ENCODE assay signal across 9 cellular contexts in the genomic region with DNA sequence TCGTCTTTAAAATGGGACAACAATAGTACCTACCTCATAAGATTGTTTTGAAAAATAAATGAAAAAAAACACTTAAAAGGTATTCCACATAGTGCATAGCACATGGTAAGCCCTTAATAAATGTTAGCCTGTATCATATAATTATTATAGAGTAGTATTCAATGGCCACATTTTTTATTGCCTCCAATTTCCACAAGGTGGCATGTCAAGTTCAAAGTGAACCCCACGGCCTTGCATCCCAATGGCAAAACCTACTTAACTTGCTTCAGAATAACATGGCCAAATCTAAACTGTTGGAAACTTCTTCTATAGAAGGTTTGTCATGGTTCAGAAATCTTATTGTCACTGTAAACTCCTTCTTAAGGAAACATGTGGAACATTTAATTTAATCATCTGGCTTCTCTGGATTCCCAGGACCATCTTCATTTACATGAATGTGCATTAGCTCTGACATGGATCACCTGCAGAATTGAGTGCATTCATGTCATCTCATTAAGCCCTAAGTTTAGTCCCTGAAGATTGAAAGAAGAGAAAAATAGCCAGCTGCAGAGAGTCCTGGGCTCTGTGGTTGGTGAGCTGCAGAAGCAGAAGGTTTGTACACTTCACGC.
DNase-seq lines count a peak whose midpoint lies in the region; ATAC-seq and TF ChIP-seq lines count a peak whose summit lies in the region.
"Had no signal": no experiment of that assay in that cellular context is flagged by ENCODE, and none has a peak within 500 bp of the region (broad histone marks: within the 10 kb centered on the region; RNA-seq: fewer than 3 reads in every experiment).

No MANE protein-coding gene starts in this region.

- H3K27me3 Mint-ChIP-seq in activated CD4-positive, alpha-beta T cell treated with anti-CD3 and anti-CD28 coated beads, Interleukin-2, amount 10 ng/mL, durations not matched to agents 24 days and 14 days, result peaks cover 2% of the 10 kb centered on the region

- H3K4me3 ChIP-seq in fibroblast of the aortic adventitia (ENCODE audit: low read depth, low read length), result no peak overlapping the region

- intact Hi-C loops in activated CD4-positive, alpha-beta T cell treated with anti-CD3 and anti-CD28 coated beads, Interleukin-2, amount 10 ng/mL, durations not matched to agents 24 days and 14 days (cut with micrococcal nuclease), result loop anchor here (1.0 to 5.0 kb wide), 4 partner anchors 14 to 325 kb away; a partner anchor contains a TSS

- H3K36me3 Mint-ChIP-seq in activated CD4-positive, alpha-beta T cell treated with anti-CD3 and anti-CD28 coated beads, Interleukin-2, amount 10 ng/mL, durations not matched to agents 24 days and 14 days (ENCODE audit: low read depth), result peaks cover 8% of the 10 kb centered on the region
- H3K36me3 Mint-ChIP-seq: activated naive CD4-positive, alpha-beta T cell treated with anti-CD3 and anti-CD28 coated beads, Interleukin-2, amount 50 U/mL, for 72 hours had no signal

- peak; percentile 66 for DNase-seq in activated CD4-positive, alpha-beta T cell treated with anti-CD3 and anti-CD28 coated beads, Interleukin-2, amount 10 ng/mL, durations not matched to agents 24 days and 14 days
- DNase-seq in activated CD4-positive, alpha-beta T cell treated with anti-CD3 and anti-CD28 coated beads for 1 hour, result no peak
- DNase-seq in SKM-1 (lab: John Stamatoyannopoulos, UW; ENCODE audit: unreplicated experiment) (peak; percentile 11), fibroblast of the aortic adventitia (ENCODE audit: low read depth) (peak; percentile 80), pons (ENCODE audit: low spot score) (peak; percentile 77), 8988T (no peak)

- peak; percentile 43 for ATAC-seq in HG03175 (IDR thresholded peaks at IDR 0.05; ENCODE audit: unreplicated experiment)
- ATAC-seq in HG02759 (IDR thresholded peaks at IDR 0.05; ENCODE audit: unreplicated experiment), result no peak

- peaks cover 4% of the 10 kb centered on the region for H3K9me3 Mint-ChIP-seq in activated CD4-positive, alpha-beta T cell treated with anti-CD3 and anti-CD28 coated beads, Interleukin-2, amount 10 ng/mL, durations not matched to agents 24 days and 14 days
- H3K9me3 Mint-ChIP-seq: activated naive CD4-positive, alpha-beta T cell treated with anti-CD3 and anti-CD28 coated beads, Interleukin-2, amount 50 U/mL, for 72 hours had no signal

- no peak overlapping the region for H3K4me3 Mint-ChIP-seq in activated CD4-positive, alpha-beta T cell treated with anti-CD3 and anti-CD28 coated beads, Interleukin-2, amount 10 ng/mL, durations not matched to agents 24 days and 14 days

- TF ChIP-seq CTCF in fibroblast of the aortic adventitia (IDR thresholded peaks at IDR 0.05; ENCODE audit: insufficient read depth, low read length), result peak; percentile 66

- peaks cover 41% of the 10 kb centered on the region for H3K4me1 Mint-ChIP-seq in activated CD4-positive, alpha-beta T cell treated with anti-CD3 and anti-CD28 coated beads, Interleukin-2, amount 10 ng/mL, durations not matched to agents 24 days and 14 days

- no peak overlapping the region for H3K27ac Mint-ChIP-seq in activated CD4-positive, alpha-beta T cell treated with anti-CD3 and anti-CD28 coated beads, Interleukin-2, amount 10 ng/mL, durations not matched to agents 24 days and 14 days
- H3K27ac Mint-ChIP-seq: activated naive CD4-positive, alpha-beta T cell treated with anti-CD3 and anti-CD28 coated beads, Interleukin-2, amount 50 U/mL, for 72 hours had no signal

Comparison
In these comparisons a context has a peak if more than half of its experiments do, and no peak if none do; other contexts are left out.
1. DNase-seq: peak in activated CD4-positive, alpha-beta T cell treated with anti-CD3 and anti-CD28 coated beads, Interleukin-2, amount 10 ng/mL, durations not matched to agents 24 days and 14 days (single experiment), SKM-1 (single experiment), fibroblast of the aortic adventitia (single experiment) and pons (single experiment); none in activated CD4-positive, alpha-beta T cell treated with anti-CD3 and anti-CD28 coated beads for 1 hour (single experiment) and 8988T (single experiment).